In the genomic region with DNA sequence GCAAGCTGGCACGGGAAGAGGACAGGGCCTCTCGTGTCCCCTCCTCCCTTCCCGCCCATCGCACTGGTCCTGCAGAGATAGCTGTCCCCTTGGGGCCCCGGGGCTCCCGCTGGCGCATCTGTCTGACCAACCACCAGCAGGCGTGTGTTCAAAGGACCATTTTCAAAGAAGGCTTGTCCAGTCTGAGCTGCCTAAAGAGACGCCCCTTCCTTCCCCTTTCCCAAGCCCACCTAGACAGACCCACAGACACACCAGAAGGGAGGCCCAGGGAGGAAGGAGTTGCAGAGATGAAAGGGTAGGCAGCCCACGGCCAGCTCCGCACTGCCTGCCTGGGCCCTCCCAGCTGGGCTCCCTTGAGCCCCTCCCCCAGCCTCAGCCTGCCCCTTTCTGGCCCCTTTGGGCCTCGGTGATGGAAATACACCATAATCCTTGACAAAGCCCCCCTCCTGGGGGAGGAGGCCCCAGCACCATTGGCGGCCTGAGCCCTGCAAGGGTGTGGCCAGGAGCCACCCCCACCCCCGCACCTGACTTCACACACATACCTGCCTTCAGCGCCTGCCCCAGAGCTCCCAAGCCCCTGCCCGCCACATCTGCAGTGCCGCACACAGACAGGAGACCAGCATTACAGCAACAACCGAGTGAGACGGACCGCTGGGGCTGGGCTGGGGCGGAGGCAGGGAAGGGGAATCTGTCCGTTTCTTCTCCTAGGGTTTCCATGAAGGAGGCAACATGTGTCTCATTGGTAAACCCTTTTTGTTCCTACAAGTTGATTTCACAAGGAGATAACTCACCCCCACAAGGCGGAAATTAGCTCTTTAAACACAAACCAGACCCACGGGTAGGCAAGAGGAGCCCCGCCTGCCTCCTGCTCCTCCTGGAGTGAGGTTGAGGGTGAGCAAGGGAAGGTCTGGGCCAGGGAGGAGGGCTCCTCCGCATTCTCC, we compare ENCODE assay signal across 9 cellular contexts. TPM values are rescaled to one million over a fixed set of nuclear protein-coding genes. Genes with fewer than 3 reads are reported as not detected.
DNase-seq lines count a peak whose midpoint lies in the region; ATAC-seq and TF ChIP-seq lines count a peak whose summit lies in the region.
"Had no signal": no experiment of that assay in that cellular context is flagged by ENCODE, and none has a peak within 500 bp of the region (broad histone marks: within the 10 kb centered on the region; RNA-seq: fewer than 3 reads in every experiment).

A gene with protein sequence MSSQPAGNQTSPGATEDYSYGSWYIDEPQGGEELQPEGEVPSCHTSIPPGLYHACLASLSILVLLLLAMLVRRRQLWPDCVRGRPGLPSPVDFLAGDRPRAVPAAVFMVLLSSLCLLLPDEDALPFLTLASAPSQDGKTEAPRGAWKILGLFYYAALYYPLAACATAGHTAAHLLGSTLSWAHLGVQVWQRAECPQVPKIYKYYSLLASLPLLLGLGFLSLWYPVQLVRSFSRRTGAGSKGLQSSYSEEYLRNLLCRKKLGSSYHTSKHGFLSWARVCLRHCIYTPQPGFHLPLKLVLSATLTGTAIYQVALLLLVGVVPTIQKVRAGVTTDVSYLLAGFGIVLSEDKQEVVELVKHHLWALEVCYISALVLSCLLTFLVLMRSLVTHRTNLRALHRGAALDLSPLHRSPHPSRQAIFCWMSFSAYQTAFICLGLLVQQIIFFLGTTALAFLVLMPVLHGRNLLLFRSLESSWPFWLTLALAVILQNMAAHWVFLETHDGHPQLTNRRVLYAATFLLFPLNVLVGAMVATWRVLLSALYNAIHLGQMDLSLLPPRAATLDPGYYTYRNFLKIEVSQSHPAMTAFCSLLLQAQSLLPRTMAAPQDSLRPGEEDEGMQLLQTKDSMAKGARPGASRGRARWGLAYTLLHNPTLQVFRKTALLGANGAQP (minus strand): TSS at position 327 of the 941 bp plus-strand sequence. CDS start 520 bp downstream, outside the sequence.

- TF ChIP-seq CTCF in epithelial cell of esophagus (IDR thresholded peaks at IDR 0.05; ENCODE audit: insufficient read depth, low read depth, low read length, missing control alignments) (peak; percentile 29), retinal pigment epithelial cell (conservative IDR thresholded peaks at IDR 0.05; ENCODE audit: low read depth, low read length) (peak; percentile 38)

- ATAC-seq in HG03354 (IDR thresholded peaks at IDR 0.05; ENCODE audit: poor library complexity, severe bottlenecking, unreplicated experiment): no peak

- no peak within 1 kb of the TSS for H3K4me3 ChIP-seq in epithelial cell of esophagus (ENCODE audit: low read length)
- H3K4me3 ChIP-seq in retinal pigment epithelial cell (ENCODE audit: low read length): peak within 1 kb of the TSS; percentile 34
- H3K4me3 ChIP-seq in MG63: no peak within 1 kb of the TSS

- no peaks in the 10 kb centered on the region for H3K36me3 ChIP-seq in MG63

- intact Hi-C loops in head of caudate nucleus (cut with DNase I): no loop called here

- H3K27me3 ChIP-seq in MG63: no peaks in the 10 kb centered on the region

- no peaks in the 10 kb centered on the region for H3K9me3 ChIP-seq in MG63

- DNase-seq in NCI-H524 (lab: John Stamatoyannopoulos, UW) (peak; percentile 45 to 73), NCI-H524 treated with DMSO at 0.1 percent for 48 hours (lab: John Stamatoyannopoulos, UW) (no peak), NCI-H526 treated with DMSO at 0.1 percent for 48 hours (lab: John Stamatoyannopoulos, UW) (peak; percentile 61), epithelial cell of esophagus (ENCODE audit: low read depth) (peak; percentile 83), retinal pigment epithelial cell (ENCODE audit: low read depth) (no peak), head of caudate nucleus (no peak), MG63 (no peak)
- DNase-seq: effector CD8-positive, alpha-beta T cell had no signal

RNA-seq across cellular contexts. Expression of the gene that starts here (rescaled TPM):
- total RNA-seq in MG63 (2014; rRNA removed; shearing (Covaris generic); ENCODE audit: low replicate concordance): 1.4 and 1.9 TPM in 2 replicates

Comparison
In these comparisons a context has a peak if more than half of its experiments do, and no peak if none do; other contexts are left out.
1. DNase-seq: peak in NCI-H524 (2 of 2), NCI-H526 treated with DMSO at 0.1 percent for 48 hours (single experiment) and epithelial cell of esophagus (single experiment); none in NCI-H524 treated with DMSO at 0.1 percent for 48 hours (single experiment), retinal pigment epithelial cell (single experiment), head of caudate nucleus (0 of 42) and MG63 (single experiment).